Comparison of ENCODE assay signal across 8 cellular contexts in genomic region chr6:107132330-107132954, GRCh38. TPM values are rescaled to one million over a fixed set of nuclear protein-coding genes. Genes with fewer than 3 reads are reported as not detected.
DNase-seq lines count a peak whose midpoint lies in the region; ATAC-seq, FAIRE-seq and TF ChIP-seq lines count a peak whose summit lies in the region.

No MANE protein-coding gene starts in this region.

- H3K27ac Mint-ChIP-seq in activated CD4-positive, alpha-beta T cell treated with anti-CD3 and anti-CD28 coated beads, Interleukin-2, amount 10 ng/mL, durations not matched to agents 24 days and 14 days = no peak overlapping the region

- H2AFZ ChIP-seq in hepatocyte = no peak overlapping the region

- no peak overlapping the region for H3K27ac ChIP-seq in hepatocyte

- H3K79me2 ChIP-seq in hepatocyte = no peaks in the 10 kb centered on the region

- no peaks in the 10 kb centered on the region for H3K36me3 Mint-ChIP-seq in activated CD4-positive, alpha-beta T cell treated with anti-CD3 and anti-CD28 coated beads, Interleukin-2, amount 10 ng/mL, durations not matched to agents 24 days and 14 days (ENCODE audit: low read depth)

- H3K4me3 Mint-ChIP-seq in activated CD4-positive, alpha-beta T cell treated with anti-CD3 and anti-CD28 coated beads, Interleukin-2, amount 10 ng/mL, durations not matched to agents 24 days and 14 days = no peak overlapping the region

- H3K9me3 ChIP-seq in hepatocyte (ENCODE audit: low read depth) = no peaks in the 10 kb centered on the region

- no peaks in the 10 kb centered on the region for H3K36me3 ChIP-seq in hepatocyte (replicated peaks; ENCODE audit: insufficient read depth, low read depth)

- no peaks in the 10 kb centered on the region for H3K9me2 ChIP-seq in hepatocyte (replicated peaks; ENCODE audit: insufficient read depth)

- H3K9me3 Mint-ChIP-seq in activated CD4-positive, alpha-beta T cell treated with anti-CD3 and anti-CD28 coated beads, Interleukin-2, amount 10 ng/mL, durations not matched to agents 24 days and 14 days = no peaks in the 10 kb centered on the region

- H3K4me1 Mint-ChIP-seq in activated CD4-positive, alpha-beta T cell treated with anti-CD3 and anti-CD28 coated beads, Interleukin-2, amount 10 ng/mL, durations not matched to agents 24 days and 14 days = no peaks in the 10 kb centered on the region

- intact Hi-C loops in activated CD4-positive, alpha-beta T cell treated with anti-CD3 and anti-CD28 coated beads, Interleukin-2, amount 10 ng/mL, durations not matched to agents 24 days and 14 days (cut with micrococcal nuclease) = no loop called here

- no peaks in the 10 kb centered on the region for H4K20me1 ChIP-seq in hepatocyte (ENCODE audit: insufficient read depth, poor library complexity, severe bottlenecking)

- WGBS in hepatocyte (ENCODE audit: low lambda C conversion rate, missing lambda C conversion rate) = 64% methylated on average over 8 of the region's 8 CpGs

- no peak overlapping the region for H3K4me3 ChIP-seq in hepatocyte

- ATAC-seq in GM18511 (IDR thresholded peaks at IDR 0.05; ENCODE audit: unreplicated experiment) (no peak), GM21360 (IDR thresholded peaks at IDR 0.05; ENCODE audit: unreplicated experiment) (no peak)

- peak; percentile 32 for TF ChIP-seq CTCF in D721Med (IDR thresholded peaks at IDR 0.05; ENCODE audit: insufficient read depth, missing control alignments)
- TF ChIP-seq CTCF in hepatocyte (IDR thresholded peaks at IDR 0.05; ENCODE audit: poor library complexity) = peak; percentile 63

- H3K4me1 ChIP-seq in hepatocyte (ENCODE audit: insufficient read depth) = peaks cover 4% of the 10 kb centered on the region

- DNase-seq in D721Med (ENCODE audit: insufficient read length, low spot score) (no peak), HT-29 (ENCODE audit: low spot score) (peak; percentile 41), hepatocyte (ENCODE audit: low spot score) (peak; percentile 45), occipital lobe (lab: John Stamatoyannopoulos, UW) (no peak), midbrain (lab: John Stamatoyannopoulos, UW) (no peak)
- DNase-seq in activated CD4-positive, alpha-beta T cell treated with anti-CD3 and anti-CD28 coated beads, Interleukin-2, amount 10 ng/mL, durations not matched to agents 24 days and 14 days = peak; percentile 61

- H3K4me2 ChIP-seq in hepatocyte = no peak overlapping the region

- peaks cover 2% of the 10 kb centered on the region for H3K27me3 Mint-ChIP-seq in activated CD4-positive, alpha-beta T cell treated with anti-CD3 and anti-CD28 coated beads, Interleukin-2, amount 10 ng/mL, durations not matched to agents 24 days and 14 days

- no peak for FAIRE-seq in D721Med (lab: Jason Lieb, UNC)

- H3K27me3 ChIP-seq in hepatocyte = no peaks in the 10 kb centered on the region

RNA-seq across cellular contexts. Expression of gene BEND3, which starts 17.1 kb away (rescaled TPM):
- 9.3 and 9.8 TPM in 2 replicates for total RNA-seq in HT-29 (2014; rRNA removed; shearing (Covaris generic))
- 12.6 and 12.9 TPM in 2 replicates for total RNA-seq in activated CD4-positive, alpha-beta T cell treated with anti-CD3 and anti-CD28 coated beads, Interleukin-2, amount 10 ng/mL, durations not matched to agents 24 days and 14 days
- total RNA-seq in hepatocyte (4.5 and 5.7 TPM in 2 replicates), occipital lobe (6.2 TPM)
- 2.2 and 2.7 TPM in 2 replicates for polyA plus RNA-seq in hepatocyte

Comparison
In these comparisons a context has a peak if more than half of its experiments do, and no peak if none do; other contexts are left out.
1. DNase-seq: peak in HT-29 (single experiment), activated CD4-positive, alpha-beta T cell treated with anti-CD3 and anti-CD28 coated beads, Interleukin-2, amount 10 ng/mL, durations not matched to agents 24 days and 14 days (single experiment) and hepatocyte (single experiment); none in D721Med (single experiment), occipital lobe (single experiment) and midbrain (single experiment).